Comparison of ENCODE assay signal across 8 cellular contexts in the genomic region with DNA sequence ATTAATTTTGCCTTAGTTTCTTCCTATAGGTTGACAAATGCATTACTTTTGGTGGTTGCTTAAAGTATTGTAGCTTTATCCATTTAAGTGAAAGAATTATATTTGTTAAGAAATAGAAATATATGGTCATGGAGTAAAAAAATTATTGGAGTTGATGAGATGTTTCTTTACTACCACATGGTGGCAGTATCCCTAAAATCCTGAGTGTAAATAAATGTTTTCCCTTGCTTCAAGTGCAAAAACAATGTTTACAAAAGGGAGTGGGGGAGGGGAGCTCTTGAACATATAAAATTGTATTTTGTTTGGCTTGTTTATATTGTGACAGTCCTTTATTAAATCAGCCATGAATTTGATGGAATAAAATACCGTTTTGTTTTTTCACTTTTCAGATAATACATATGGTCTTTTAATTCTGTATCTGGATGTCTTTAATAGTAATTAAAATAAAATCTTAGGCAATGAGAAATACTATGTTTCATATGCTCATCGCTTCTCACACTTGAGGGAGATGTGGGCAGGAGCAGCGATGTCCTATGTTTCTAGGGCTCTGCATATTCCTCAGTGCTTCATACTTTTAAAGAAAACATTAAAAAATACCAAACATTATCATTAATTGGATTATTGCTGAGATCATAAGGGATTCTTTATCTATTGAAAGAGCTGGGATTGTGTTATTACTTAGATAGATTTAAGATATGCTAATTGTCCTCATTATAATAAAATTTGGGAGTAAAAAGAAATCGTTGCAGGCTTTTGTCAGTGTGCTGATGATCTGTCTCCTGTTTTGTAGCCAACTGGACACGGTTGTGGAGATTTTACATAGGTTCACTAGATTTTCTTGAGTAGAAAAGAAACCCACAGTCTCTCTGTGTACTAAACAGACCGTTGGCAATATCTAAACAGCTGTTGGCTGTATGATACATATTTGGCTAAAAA.
A peak's percentile ranks its signal among the peaks of the same experiment; 100 is the strongest.
DNase-seq lines count a peak whose midpoint lies in the region; ATAC-seq and TF ChIP-seq lines count a peak whose summit lies in the region.

No MANE protein-coding gene starts in this region.

- no peaks in the 10 kb centered on the region for H3K9me3 Mint-ChIP-seq in WTC11

- TF ChIP-seq POLR2A in NB4 (IDR thresholded peaks at IDR 0.05; ENCODE audit: extremely low read depth, insufficient read length), result no peak

- ATAC-seq in WTC11 (no peak), GM21825 (IDR thresholded peaks at IDR 0.05; ENCODE audit: unreplicated experiment) (no peak), HG03039 (IDR thresholded peaks at IDR 0.05; ENCODE audit: unreplicated experiment) (no peak), HG03521 (IDR thresholded peaks at IDR 0.05; ENCODE audit: unreplicated experiment) (no peak)

- H3K4me3 Mint-ChIP-seq in WTC11, result no peak overlapping the region

- H3K27me3 Mint-ChIP-seq in WTC11 (ENCODE audit: low read depth), result no peaks in the 10 kb centered on the region

- CTCF ChIA-PET in WTC11 (lab: Charles Lee), result interaction anchor here (0.6 to 1.7 kb wide), 18 partner anchors 8 to 380 kb away, joined by 3 to 16 read pairs (median 4); no protein-coding TSS in a partner anchor

- no peak overlapping the region for H3K4me3 ChIP-seq in NB4 (ENCODE audit: low read depth, low read length)

- H3K27ac Mint-ChIP-seq in WTC11, result no peak overlapping the region

- TF ChIP-seq CTCF in NB4 (IDR thresholded peaks at IDR 0.05; ENCODE audit: low read depth, low read length) (peak; percentile 11), WTC11 (IDR thresholded peaks at IDR 0.05) (peak; percentile 36; the same call in 1 of the 2 replicates), GM20000 (IDR thresholded peaks at IDR 0.05; ENCODE audit: extremely low read depth, missing control alignments) (no peak)

- no peaks in the 10 kb centered on the region for H3K36me3 Mint-ChIP-seq in WTC11

- DNase-seq in DMS53 treated with DMSO at 0.1 percent for 48 hours (lab: John Stamatoyannopoulos, UW; ENCODE audit: unreplicated experiment) (peak; percentile 71), NB4 (ENCODE audit: low read depth) (peak; percentile 8), WTC11 (ENCODE audit: low spot score) (no peak), left kidney (ENCODE audit: low read depth, low spot score) (peak; percentile 73), GM20000 (ENCODE audit: low spot score) (no peak)

- POLR2A ChIA-PET in WTC11 (lab: Charles Lee), result no interaction called here

- H3K4me1 Mint-ChIP-seq in WTC11, result peaks cover 63% of the 10 kb centered on the region

TF ChIP-seq in WTC11, 78 proteins besides CTCF, POLR2A, EP300 and RAD21:
- TF ChIP-seq IRF1 (CRISPR knock-in tag; IDR thresholded peaks at IDR 0.05) (no peak), CBFB (CRISPR knock-in tag; IDR thresholded peaks at IDR 0.05; ENCODE audit: low read depth) (no peak), ZNF138 (CRISPR knock-in tag; conservative IDR thresholded peaks at IDR 0.05) (no peak), ZNF671 (CRISPR knock-in tag; IDR thresholded peaks at IDR 0.05) (no peak), CREB1 (CRISPR knock-in tag; IDR thresholded peaks at IDR 0.05) (no peak), ZNF232 (CRISPR knock-in tag; IDR thresholded peaks at IDR 0.05) (no peak), ETV6 (CRISPR knock-in tag; IDR thresholded peaks at IDR 0.05) (no peak), ZMAT4 (CRISPR knock-in tag; IDR thresholded peaks at IDR 0.05) (no peak), ZNF281 (CRISPR knock-in tag; IDR thresholded peaks at IDR 0.05) (no peak), JUN (CRISPR knock-in tag; IDR thresholded peaks at IDR 0.05) (no peak), FOXK1 (CRISPR knock-in tag; IDR thresholded peaks at IDR 0.05) (no peak), TP53 (CRISPR knock-in tag; IDR thresholded peaks at IDR 0.05) (no peak), ZNF416 (CRISPR knock-in tag; IDR thresholded peaks at IDR 0.05) (no peak), RELA (CRISPR knock-in tag; IDR thresholded peaks at IDR 0.05; ENCODE audit: borderline replicate concordance) (no peak), E2F5 (CRISPR knock-in tag; IDR thresholded peaks at IDR 0.05) (no peak), ESRRA (CRISPR knock-in tag; IDR thresholded peaks at IDR 0.05; ENCODE audit: borderline replicate concordance) (no peak)
- TF ChIP-seq, protein P1, sequence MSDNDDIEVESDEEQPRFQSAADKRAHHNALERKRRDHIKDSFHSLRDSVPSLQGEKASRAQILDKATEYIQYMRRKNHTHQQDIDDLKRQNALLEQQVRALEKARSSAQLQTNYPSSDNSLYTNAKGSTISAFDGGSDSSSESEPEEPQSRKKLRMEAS (CRISPR knock-in tag; IDR thresholded peaks at IDR 0.05), result no peak
- TF ChIP-seq, protein P2, sequence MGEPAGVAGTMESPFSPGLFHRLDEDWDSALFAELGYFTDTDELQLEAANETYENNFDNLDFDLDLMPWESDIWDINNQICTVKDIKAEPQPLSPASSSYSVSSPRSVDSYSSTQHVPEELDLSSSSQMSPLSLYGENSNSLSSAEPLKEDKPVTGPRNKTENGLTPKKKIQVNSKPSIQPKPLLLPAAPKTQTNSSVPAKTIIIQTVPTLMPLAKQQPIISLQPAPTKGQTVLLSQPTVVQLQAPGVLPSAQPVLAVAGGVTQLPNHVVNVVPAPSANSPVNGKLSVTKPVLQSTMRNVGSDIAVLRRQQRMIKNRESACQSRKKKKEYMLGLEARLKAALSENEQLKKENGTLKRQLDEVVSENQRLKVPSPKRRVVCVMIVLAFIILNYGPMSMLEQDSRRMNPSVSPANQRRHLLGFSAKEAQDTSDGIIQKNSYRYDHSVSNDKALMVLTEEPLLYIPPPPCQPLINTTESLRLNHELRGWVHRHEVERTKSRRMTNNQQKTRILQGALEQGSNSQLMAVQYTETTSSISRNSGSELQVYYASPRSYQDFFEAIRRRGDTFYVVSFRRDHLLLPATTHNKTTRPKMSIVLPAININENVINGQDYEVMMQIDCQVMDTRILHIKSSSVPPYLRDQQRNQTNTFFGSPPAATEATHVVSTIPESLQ (CRISPR knock-in tag; IDR thresholded peaks at IDR 0.05), result no peak
- TF ChIP-seq, protein P3, sequence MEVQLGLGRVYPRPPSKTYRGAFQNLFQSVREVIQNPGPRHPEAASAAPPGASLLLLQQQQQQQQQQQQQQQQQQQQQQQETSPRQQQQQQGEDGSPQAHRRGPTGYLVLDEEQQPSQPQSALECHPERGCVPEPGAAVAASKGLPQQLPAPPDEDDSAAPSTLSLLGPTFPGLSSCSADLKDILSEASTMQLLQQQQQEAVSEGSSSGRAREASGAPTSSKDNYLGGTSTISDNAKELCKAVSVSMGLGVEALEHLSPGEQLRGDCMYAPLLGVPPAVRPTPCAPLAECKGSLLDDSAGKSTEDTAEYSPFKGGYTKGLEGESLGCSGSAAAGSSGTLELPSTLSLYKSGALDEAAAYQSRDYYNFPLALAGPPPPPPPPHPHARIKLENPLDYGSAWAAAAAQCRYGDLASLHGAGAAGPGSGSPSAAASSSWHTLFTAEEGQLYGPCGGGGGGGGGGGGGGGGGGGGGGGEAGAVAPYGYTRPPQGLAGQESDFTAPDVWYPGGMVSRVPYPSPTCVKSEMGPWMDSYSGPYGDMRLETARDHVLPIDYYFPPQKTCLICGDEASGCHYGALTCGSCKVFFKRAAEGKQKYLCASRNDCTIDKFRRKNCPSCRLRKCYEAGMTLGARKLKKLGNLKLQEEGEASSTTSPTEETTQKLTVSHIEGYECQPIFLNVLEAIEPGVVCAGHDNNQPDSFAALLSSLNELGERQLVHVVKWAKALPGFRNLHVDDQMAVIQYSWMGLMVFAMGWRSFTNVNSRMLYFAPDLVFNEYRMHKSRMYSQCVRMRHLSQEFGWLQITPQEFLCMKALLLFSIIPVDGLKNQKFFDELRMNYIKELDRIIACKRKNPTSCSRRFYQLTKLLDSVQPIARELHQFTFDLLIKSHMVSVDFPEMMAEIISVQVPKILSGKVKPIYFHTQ (CRISPR knock-in tag; IDR thresholded peaks at IDR 0.05), result no peak

Comparison
In these comparisons a context has a peak if more than half of its experiments do, and no peak if none do; other contexts are left out.
1. DNase-seq: peak in DMS53 treated with DMSO at 0.1 percent for 48 hours (single experiment), NB4 (single experiment) and left kidney (single experiment); none in WTC11 (single experiment) and GM20000 (single experiment).